In the genomic region with DNA sequence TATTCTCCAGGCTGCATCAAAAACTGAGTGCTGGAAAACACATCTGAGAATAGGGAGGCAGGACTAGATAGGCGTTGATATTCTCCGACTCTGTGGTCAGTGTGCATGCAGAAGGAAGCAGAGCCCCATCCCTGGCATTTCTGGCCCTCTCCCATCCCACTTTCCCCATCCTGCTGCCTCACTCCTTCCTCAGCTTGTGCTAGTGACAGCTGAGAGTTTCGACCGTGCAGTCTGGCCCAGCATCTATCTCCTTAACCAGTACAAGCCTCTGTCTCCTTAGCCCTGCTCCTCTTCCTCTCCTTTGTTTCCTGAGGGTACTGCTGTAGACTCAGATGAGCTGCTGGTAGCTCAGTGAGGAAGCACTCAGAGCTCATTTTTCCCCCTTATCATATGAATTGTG, we compare ENCODE assay signal across 2 cellular contexts.
TF ChIP-seq lines count a peak whose summit lies in the region.

No MANE protein-coding gene starts in this region.

TF ChIP-seq in GM23338, 12 proteins besides CTCF, POLR2A, EP300 and RAD21 (continued from another document):
- TF ChIP-seq EZH2phosphoT487 (IDR thresholded peaks at IDR 0.05; ENCODE audit: unreplicated experiment) (no peak), ZNF331 (CRISPR knock-in tag; IDR thresholded peaks at IDR 0.05; ENCODE audit: low read depth) (no peak), EZH2 (IDR thresholded peaks at IDR 0.05; ENCODE audit: low read depth, unreplicated experiment) (no peak)
TF ChIP-seq in GM23338: peak in this region for 0.

TF ChIP-seq in SK-N-SH treated with all-trans-retinoic acid at 6 μM for 48 hours, 23 proteins besides CTCF, POLR2A, EP300 and RAD21 (continued from another document):
- TF ChIP-seq ZNF70 (CRISPR knock-in tag; IDR thresholded peaks at IDR 0.05) (no peak), ZFP30 (CRISPR knock-in tag; IDR thresholded peaks at IDR 0.05) (no peak), TCF4 (CRISPR knock-in tag; IDR thresholded peaks at IDR 0.05; ENCODE audit: borderline replicate concordance) (no peak), ZFP3 (CRISPR knock-in tag; IDR thresholded peaks at IDR 0.05) (no peak), CSRNP3 (CRISPR knock-in tag; IDR thresholded peaks at IDR 0.05) (no peak), RARB (CRISPR knock-in tag; IDR thresholded peaks at IDR 0.05) (no peak), CREB5 (CRISPR knock-in tag; IDR thresholded peaks at IDR 0.05; ENCODE audit: low read depth) (no peak), ARNTL (CRISPR knock-in tag; IDR thresholded peaks at IDR 0.05; ENCODE audit: borderline replicate concordance, low read depth) (no peak), ZNF565 (CRISPR knock-in tag; conservative IDR thresholded peaks at IDR 0.05; ENCODE audit: low read depth) (no peak), SNAI2 (CRISPR knock-in tag; IDR thresholded peaks at IDR 0.05) (no peak), ZC3H10 (CRISPR knock-in tag; IDR thresholded peaks at IDR 0.05) (no peak), PPARA (CRISPR knock-in tag; IDR thresholded peaks at IDR 0.05; ENCODE audit: borderline replicate concordance) (no peak), ZNF8 (CRISPR knock-in tag; IDR thresholded peaks at IDR 0.05) (no peak), ESRRG (CRISPR knock-in tag; IDR thresholded peaks at IDR 0.05) (no peak)
- TF ChIP-seq, protein P1, sequence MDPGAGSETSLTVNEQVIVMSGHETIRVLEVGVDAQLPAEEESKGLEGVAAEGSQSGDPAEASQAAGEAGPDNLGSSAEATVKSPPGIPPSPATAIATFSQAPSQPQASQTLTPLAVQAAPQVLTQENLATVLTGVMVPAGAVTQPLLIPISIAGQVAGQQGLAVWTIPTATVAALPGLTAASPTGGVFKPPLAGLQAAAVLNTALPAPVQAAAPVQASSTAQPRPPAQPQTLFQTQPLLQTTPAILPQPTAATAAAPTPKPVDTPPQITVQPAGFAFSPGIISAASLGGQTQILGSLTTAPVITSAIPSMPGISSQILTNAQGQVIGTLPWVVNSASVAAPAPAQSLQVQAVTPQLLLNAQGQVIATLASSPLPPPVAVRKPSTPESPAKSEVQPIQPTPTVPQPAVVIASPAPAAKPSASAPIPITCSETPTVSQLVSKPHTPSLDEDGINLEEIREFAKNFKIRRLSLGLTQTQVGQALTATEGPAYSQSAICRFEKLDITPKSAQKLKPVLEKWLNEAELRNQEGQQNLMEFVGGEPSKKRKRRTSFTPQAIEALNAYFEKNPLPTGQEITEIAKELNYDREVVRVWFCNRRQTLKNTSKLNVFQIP (CRISPR knock-in tag; IDR thresholded peaks at IDR 0.05; ENCODE audit: borderline replicate concordance, low read depth), result no peak
- TF ChIP-seq, protein P2, sequence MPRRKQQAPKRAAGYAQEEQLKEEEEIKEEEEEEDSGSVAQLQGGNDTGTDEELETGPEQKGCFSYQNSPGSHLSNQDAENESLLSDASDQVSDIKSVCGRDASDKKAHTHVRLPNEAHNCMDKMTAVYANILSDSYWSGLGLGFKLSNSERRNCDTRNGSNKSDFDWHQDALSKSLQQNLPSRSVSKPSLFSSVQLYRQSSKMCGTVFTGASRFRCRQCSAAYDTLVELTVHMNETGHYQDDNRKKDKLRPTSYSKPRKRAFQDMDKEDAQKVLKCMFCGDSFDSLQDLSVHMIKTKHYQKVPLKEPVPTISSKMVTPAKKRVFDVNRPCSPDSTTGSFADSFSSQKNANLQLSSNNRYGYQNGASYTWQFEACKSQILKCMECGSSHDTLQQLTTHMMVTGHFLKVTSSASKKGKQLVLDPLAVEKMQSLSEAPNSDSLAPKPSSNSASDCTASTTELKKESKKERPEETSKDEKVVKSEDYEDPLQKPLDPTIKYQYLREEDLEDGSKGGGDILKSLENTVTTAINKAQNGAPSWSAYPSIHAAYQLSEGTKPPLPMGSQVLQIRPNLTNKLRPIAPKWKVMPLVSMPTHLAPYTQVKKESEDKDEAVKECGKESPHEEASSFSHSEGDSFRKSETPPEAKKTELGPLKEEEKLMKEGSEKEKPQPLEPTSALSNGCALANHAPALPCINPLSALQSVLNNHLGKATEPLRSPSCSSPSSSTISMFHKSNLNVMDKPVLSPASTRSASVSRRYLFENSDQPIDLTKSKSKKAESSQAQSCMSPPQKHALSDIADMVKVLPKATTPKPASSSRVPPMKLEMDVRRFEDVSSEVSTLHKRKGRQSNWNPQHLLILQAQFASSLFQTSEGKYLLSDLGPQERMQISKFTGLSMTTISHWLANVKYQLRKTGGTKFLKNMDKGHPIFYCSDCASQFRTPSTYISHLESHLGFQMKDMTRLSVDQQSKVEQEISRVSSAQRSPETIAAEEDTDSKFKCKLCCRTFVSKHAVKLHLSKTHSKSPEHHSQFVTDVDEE (CRISPR knock-in tag; IDR thresholded peaks at IDR 0.05), result no peak
